Comparison of ENCODE assay signal across 1 cellular context in the genomic region with DNA sequence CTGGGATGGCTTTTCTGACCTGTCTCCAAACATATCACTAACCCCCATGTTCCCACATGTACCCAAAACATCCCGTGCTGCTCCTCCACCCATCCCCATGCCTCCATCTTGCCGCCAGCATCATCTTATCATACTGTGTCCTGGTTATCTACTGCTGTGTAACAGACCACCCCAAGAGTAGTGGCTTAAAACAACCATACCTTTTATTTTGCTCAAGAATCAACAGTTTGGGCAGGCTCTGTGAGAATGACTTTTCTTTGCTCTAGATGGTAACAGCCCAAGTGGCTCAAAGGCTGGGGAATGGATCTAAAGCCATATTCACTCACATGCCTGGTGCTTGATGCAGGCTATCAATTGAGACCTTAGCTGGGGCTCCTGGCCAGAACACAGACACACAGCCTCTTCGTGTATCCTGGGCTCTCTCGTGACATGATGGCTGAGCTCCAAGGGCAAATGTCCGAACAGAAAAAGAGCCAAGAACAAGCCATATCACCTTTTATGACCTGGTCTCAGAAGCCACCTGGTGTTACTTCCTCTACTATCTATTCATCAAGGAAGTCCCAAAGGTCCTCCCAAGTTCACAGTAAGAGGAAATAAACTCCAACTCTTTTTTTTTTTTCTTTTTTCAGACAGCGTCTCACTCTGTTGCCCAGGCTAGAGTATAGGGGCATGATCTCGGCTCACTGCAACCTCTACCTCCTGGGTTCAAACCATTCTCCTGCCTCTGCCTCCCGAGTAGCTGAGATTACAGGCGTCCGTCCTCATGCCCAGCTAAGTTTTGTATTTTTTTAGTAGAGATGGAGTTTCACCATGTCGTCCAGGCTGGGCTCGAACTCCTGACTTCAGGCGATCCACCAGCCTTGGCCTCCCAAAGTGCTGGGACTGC.
A peak's percentile ranks its signal among the peaks of the same experiment; 100 is the strongest.
TF ChIP-seq lines count a peak whose summit lies in the region.

No MANE protein-coding gene starts in this region.

TF ChIP-seq in K562, 482 proteins besides CTCF, POLR2A, EP300 and RAD21 (continued from another document and continues in another):
- TF ChIP-seq CSDE1 (IDR thresholded peaks at IDR 0.05), result 0 out of 4 replicates have a peak, but pooled peaks of 1 of the 2 experiments have one; percentile 8
- TF ChIP-seq, protein P1, sequence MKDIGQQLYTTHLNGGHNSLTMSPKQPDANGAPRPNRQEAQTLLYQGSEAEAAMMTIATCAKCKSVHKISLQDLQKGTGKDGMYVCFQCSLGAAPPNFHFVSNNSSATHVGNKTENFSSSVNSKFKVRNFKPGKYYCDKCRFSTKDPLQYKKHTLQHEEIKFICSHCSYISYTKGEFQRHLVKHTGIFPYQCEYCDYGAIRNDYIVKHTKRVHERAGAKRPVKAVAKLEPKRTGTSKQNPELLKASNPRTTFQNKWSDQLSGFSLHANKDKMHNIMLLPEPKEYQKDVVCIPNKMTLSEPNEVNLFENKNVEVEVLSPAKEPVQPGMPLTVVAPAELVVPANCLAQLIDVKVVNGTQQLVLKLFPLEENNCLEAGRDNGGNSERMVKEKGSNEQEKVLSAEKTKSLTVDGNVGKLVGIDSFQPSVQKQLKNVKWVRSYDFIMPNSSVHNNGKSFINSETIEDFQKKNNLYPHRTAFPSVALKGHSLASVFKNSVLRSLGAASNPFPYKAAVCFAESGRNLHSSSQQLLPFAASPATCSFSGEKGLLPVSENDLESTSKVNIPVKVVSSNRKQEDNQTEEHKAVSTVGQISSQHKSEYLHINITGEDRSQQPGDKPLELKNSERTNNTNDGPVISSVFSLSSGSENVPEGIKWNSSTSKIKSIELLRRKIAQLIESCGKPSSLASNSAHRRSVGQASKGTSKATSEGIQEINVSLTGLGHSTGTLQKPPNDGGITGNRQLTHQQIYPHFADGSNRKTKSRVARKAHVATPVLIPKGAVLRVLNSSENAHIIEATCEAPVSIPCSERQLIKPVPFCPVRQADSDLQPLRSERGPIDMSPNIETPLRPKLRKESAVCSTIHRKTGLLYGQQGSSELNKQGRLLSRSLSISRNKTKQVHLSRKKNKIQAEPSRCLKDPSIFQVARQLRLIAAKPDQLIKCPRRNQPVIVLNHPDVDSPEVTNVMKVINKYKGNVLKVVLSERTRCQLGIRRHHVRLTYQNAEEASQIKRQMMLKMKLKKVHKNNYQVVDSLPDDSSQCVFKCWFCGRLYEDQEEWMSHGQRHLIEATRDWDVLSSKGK (CRISPR knock-in tag; IDR thresholded peaks at IDR 0.05), result no peak
- no peak for TF ChIP-seq C11orf30 (IDR thresholded peaks at IDR 0.05; ENCODE audit: low read depth)
- TF ChIP-seq, protein P2, sequence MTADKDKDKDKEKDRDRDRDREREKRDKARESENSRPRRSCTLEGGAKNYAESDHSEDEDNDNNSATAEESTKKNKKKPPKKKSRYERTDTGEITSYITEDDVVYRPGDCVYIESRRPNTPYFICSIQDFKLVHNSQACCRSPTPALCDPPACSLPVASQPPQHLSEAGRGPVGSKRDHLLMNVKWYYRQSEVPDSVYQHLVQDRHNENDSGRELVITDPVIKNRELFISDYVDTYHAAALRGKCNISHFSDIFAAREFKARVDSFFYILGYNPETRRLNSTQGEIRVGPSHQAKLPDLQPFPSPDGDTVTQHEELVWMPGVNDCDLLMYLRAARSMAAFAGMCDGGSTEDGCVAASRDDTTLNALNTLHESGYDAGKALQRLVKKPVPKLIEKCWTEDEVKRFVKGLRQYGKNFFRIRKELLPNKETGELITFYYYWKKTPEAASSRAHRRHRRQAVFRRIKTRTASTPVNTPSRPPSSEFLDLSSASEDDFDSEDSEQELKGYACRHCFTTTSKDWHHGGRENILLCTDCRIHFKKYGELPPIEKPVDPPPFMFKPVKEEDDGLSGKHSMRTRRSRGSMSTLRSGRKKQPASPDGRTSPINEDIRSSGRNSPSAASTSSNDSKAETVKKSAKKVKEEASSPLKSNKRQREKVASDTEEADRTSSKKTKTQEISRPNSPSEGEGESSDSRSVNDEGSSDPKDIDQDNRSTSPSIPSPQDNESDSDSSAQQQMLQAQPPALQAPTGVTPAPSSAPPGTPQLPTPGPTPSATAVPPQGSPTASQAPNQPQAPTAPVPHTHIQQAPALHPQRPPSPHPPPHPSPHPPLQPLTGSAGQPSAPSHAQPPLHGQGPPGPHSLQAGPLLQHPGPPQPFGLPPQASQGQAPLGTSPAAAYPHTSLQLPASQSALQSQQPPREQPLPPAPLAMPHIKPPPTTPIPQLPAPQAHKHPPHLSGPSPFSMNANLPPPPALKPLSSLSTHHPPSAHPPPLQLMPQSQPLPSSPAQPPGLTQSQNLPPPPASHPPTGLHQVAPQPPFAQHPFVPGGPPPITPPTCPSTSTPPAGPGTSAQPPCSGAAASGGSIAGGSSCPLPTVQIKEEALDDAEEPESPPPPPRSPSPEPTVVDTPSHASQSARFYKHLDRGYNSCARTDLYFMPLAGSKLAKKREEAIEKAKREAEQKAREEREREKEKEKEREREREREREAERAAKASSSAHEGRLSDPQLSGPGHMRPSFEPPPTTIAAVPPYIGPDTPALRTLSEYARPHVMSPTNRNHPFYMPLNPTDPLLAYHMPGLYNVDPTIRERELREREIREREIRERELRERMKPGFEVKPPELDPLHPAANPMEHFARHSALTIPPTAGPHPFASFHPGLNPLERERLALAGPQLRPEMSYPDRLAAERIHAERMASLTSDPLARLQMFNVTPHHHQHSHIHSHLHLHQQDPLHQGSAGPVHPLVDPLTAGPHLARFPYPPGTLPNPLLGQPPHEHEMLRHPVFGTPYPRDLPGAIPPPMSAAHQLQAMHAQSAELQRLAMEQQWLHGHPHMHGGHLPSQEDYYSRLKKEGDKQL (CRISPR knock-in tag; IDR thresholded peaks at IDR 0.05; ENCODE audit: borderline replicate concordance), result no peak
- peak; percentile 55; the same call in 1 of the 2 replicates for TF ChIP-seq CEBPB (tag; IDR thresholded peaks at IDR 0.05)
- TF ChIP-seq RBM39 (optimal IDR thresholded peaks at IDR 0.05; ENCODE audit: low read depth, low read length), result no peak
- TF ChIP-seq HDAC1 (IDR thresholded peaks at IDR 0.05), result peak in 1 of 2 experiments; percentile 15; a peak in 1 of 4 replicates
- TF ChIP-seq, protein P3, sequence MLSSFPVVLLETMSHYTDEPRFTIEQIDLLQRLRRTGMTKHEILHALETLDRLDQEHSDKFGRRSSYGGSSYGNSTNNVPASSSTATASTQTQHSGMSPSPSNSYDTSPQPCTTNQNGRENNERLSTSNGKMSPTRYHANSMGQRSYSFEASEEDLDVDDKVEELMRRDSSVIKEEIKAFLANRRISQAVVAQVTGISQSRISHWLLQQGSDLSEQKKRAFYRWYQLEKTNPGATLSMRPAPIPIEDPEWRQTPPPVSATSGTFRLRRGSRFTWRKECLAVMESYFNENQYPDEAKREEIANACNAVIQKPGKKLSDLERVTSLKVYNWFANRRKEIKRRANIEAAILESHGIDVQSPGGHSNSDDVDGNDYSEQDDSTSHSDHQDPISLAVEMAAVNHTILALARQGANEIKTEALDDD (IDR thresholded peaks at IDR 0.05), result no peak
- TF ChIP-seq CREB1 (IDR thresholded peaks at IDR 0.05), result no peak
- TF ChIP-seq CREB1 (CRISPR knock-in tag; IDR thresholded peaks at IDR 0.05), result no peak
- peak; percentile 57; the same call in 1 of the 2 replicates for TF ChIP-seq ARID1B (IDR thresholded peaks at IDR 0.05)
- TF ChIP-seq ZNF408 (CRISPR knock-in tag; IDR thresholded peaks at IDR 0.05; ENCODE audit: low read depth), result no peak
- TF ChIP-seq RBM25 (IDR thresholded peaks at IDR 0.05; ENCODE audit: low read depth, low read length, severe bottlenecking), result no peak
- no peak; the same call in 1 of the 2 replicates for TF ChIP-seq EP400 (IDR thresholded peaks at IDR 0.05)
- TF ChIP-seq ZNF133 (CRISPR knock-in tag; IDR thresholded peaks at IDR 0.05), result no peak
- TF ChIP-seq CCAR2 (IDR thresholded peaks at IDR 0.05; ENCODE audit: low read depth, low read length), result no peak
- TF ChIP-seq RUNX1 (IDR thresholded peaks at IDR 0.05; ENCODE audit: low read depth), result no peak
- no peak for TF ChIP-seq NCOA2 (IDR thresholded peaks at IDR 0.05; ENCODE audit: partially characterized antibody in 2 of 2)
- TF ChIP-seq, protein P4, sequence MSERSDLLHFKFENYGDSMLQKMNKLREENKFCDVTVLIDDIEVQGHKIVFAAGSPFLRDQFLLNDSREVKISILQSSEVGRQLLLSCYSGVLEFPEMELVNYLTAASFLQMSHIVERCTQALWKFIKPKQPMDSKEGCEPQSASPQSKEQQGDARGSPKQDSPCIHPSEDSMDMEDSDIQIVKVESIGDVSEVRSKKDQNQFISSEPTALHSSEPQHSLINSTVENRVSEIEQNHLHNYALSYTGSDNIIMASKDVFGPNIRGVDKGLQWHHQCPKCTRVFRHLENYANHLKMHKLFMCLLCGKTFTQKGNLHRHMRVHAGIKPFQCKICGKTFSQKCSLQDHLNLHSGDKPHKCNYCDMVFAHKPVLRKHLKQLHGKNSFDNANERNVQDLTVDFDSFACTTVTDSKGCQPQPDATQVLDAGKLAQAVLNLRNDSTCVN (CRISPR knock-in tag; IDR thresholded peaks at IDR 0.05), result no peak
- no peak for TF ChIP-seq JUN (IDR thresholded peaks at IDR 0.05; ENCODE audit: borderline replicate concordance, low read depth, low read length)
- no peak for TF ChIP-seq JUN (CRISPR knock-in tag; IDR thresholded peaks at IDR 0.05; ENCODE audit: borderline replicate concordance)
- no peak for TF ChIP-seq MAFG (tag; conservative IDR thresholded peaks at IDR 0.05)
- TF ChIP-seq, protein P5, sequence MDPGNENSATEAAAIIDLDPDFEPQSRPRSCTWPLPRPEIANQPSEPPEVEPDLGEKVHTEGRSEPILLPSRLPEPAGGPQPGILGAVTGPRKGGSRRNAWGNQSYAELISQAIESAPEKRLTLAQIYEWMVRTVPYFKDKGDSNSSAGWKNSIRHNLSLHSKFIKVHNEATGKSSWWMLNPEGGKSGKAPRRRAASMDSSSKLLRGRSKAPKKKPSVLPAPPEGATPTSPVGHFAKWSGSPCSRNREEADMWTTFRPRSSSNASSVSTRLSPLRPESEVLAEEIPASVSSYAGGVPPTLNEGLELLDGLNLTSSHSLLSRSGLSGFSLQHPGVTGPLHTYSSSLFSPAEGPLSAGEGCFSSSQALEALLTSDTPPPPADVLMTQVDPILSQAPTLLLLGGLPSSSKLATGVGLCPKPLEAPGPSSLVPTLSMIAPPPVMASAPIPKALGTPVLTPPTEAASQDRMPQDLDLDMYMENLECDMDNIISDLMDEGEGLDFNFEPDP (CRISPR knock-in tag; IDR thresholded peaks at IDR 0.05), result no peak
- no peak for TF ChIP-seq NR1H2 (CRISPR knock-in tag; IDR thresholded peaks at IDR 0.05)
- TF ChIP-seq ZNF282 (CRISPR knock-in tag; IDR thresholded peaks at IDR 0.05), result no peak
- 0 out of 2 replicates have a peak, but pooled peaks have one; percentile 11 for TF ChIP-seq CBFA2T2 (conservative IDR thresholded peaks at IDR 0.05)
- TF ChIP-seq ZNF263 (CRISPR knock-in tag; IDR thresholded peaks at IDR 0.05; ENCODE audit: borderline replicate concordance), result no peak
- TF ChIP-seq POLR3G (IDR thresholded peaks at IDR 0.05; ENCODE audit: extremely low read depth, insufficient read length, insufficient replicate concordance), result no peak
- TF ChIP-seq, protein P6, sequence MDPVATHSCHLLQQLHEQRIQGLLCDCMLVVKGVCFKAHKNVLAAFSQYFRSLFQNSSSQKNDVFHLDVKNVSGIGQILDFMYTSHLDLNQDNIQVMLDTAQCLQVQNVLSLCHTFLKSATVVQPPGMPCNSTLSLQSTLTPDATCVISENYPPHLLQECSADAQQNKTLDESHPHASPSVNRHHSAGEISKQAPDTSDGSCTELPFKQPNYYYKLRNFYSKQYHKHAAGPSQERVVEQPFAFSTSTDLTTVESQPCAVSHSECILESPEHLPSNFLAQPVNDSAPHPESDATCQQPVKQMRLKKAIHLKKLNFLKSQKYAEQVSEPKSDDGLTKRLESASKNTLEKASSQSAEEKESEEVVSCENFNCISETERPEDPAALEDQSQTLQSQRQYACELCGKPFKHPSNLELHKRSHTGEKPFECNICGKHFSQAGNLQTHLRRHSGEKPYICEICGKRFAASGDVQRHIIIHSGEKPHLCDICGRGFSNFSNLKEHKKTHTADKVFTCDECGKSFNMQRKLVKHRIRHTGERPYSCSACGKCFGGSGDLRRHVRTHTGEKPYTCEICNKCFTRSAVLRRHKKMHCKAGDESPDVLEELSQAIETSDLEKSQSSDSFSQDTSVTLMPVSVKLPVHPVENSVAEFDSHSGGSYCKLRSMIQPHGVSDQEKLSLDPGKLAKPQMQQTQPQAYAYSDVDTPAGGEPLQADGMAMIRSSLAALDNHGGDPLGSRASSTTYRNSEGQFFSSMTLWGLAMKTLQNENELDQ (CRISPR knock-in tag; IDR thresholded peaks at IDR 0.05; ENCODE audit: borderline replicate concordance), result no peak
- no peak for TF ChIP-seq CREM (IDR thresholded peaks at IDR 0.05; ENCODE audit: low read depth)
- TF ChIP-seq ZNF57 (CRISPR knock-in tag; IDR thresholded peaks at IDR 0.05), result no peak
- no peak for TF ChIP-seq KDM2B (CRISPR knock-in tag; IDR thresholded peaks at IDR 0.05)
- no peak for TF ChIP-seq ZNF174 (CRISPR knock-in tag; IDR thresholded peaks at IDR 0.05)
- TF ChIP-seq, protein P7, sequence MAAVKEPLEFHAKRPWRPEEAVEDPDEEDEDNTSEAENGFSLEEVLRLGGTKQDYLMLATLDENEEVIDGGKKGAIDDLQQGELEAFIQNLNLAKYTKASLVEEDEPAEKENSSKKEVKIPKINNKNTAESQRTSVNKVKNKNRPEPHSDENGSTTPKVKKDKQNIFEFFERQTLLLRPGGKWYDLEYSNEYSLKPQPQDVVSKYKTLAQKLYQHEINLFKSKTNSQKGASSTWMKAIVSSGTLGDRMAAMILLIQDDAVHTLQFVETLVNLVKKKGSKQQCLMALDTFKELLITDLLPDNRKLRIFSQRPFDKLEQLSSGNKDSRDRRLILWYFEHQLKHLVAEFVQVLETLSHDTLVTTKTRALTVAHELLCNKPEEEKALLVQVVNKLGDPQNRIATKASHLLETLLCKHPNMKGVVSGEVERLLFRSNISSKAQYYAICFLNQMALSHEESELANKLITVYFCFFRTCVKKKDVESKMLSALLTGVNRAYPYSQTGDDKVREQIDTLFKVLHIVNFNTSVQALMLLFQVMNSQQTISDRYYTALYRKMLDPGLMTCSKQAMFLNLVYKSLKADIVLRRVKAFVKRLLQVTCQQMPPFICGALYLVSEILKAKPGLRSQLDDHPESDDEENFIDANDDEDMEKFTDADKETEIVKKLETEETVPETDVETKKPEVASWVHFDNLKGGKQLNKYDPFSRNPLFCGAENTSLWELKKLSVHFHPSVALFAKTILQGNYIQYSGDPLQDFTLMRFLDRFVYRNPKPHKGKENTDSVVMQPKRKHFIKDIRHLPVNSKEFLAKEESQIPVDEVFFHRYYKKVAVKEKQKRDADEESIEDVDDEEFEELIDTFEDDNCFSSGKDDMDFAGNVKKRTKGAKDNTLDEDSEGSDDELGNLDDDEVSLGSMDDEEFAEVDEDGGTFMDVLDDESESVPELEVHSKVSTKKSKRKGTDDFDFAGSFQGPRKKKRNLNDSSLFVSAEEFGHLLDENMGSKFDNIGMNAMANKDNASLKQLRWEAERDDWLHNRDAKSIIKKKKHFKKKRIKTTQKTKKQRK (IDR thresholded peaks at IDR 0.05; ENCODE audit: borderline replicate concordance, low read depth, low read length), result no peak
- TF ChIP-seq, protein P8, sequence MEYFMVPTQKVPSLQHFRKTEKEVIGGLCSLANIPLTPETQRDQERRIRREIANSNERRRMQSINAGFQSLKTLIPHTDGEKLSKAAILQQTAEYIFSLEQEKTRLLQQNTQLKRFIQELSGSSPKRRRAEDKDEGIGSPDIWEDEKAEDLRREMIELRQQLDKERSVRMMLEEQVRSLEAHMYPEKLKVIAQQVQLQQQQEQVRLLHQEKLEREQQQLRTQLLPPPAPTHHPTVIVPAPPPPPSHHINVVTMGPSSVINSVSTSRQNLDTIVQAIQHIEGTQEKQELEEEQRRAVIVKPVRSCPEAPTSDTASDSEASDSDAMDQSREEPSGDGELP (CRISPR knock-in tag; IDR thresholded peaks at IDR 0.05; ENCODE audit: borderline replicate concordance), result no peak; the same call in 1 of the 2 replicates
- 0 out of 2 replicates have a peak, but pooled peaks have one; percentile 39 for TF ChIP-seq ZNF584 (CRISPR knock-in tag; IDR thresholded peaks at IDR 0.05; ENCODE audit: low read depth)
- no peak for TF ChIP-seq PPARD (CRISPR knock-in tag; IDR thresholded peaks at IDR 0.05)
- no peak for TF ChIP-seq ZNF146 (CRISPR knock-in tag; IDR thresholded peaks at IDR 0.05; ENCODE audit: unreplicated experiment)
